In the genomic region with DNA sequence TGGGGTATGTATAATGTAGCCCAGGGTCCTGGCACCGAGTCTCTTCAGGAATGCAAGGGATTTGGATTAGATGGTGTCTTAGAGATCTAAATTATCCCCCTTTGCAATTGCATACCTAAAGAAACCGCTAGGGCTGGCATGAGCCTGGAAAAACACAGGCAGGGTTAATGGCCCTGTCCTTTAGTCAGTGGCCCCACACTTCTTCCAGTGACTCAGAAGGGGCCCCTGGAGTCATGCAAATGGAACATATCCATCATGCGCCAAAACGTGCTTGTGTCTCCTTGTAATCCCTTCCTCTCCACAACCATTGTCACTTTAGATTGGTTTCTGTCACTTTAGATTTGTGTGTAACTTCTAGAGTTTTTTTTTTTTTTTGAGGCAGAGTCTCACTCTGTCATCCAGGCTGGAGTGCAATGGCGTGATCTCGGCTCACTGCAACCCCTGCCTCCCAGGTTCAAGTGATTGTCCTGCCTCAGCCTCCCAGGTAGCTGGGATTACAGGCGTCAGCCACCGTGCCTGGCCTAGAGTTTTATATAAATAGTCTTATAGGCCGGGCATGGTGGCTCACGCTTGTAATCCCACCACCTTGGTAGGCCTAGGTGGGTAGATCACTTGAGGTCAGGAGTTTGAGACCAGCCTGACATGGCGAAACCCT, we compare ENCODE assay signal across 8 cellular contexts. TPM values are rescaled to one million over a fixed set of nuclear protein-coding genes. Genes with fewer than 3 reads are reported as not detected.
DNase-seq lines count a peak whose midpoint lies in the region; ATAC-seq and TF ChIP-seq lines count a peak whose summit lies in the region.

No MANE protein-coding gene starts in this region.

- H3K27ac ChIP-seq in ACC112 (ENCODE audit: low read depth, low read length): peak overlapping the region; percentile 59; the same call in 1 of the 2 replicates
- H3K27ac ChIP-seq in body of pancreas: peak overlapping the region; percentile 84 to 92 (median 84)
- peak overlapping the region; percentile 73 for H3K27ac ChIP-seq in mesodermal cell (ENCODE audit: low read depth, low read length, severe bottlenecking)
- peak overlapping the region; percentile 61 for H3K27ac ChIP-seq in suprapubic skin

- H3K9me3 ChIP-seq in body of pancreas (no peaks in the 10 kb centered on the region), mesodermal cell (ENCODE audit: control insufficient read depth, low read length) (no peaks in the 10 kb centered on the region), suprapubic skin (no peaks in the 10 kb centered on the region)

- peak; percentile 34 for DNase-seq in NCI-H2227 (lab: John Stamatoyannopoulos, UW; ENCODE audit: unreplicated experiment)
- no peak for DNase-seq in body of pancreas
- peak in 1 of 2 donors; percentile 63 for DNase-seq in suprapubic skin (ENCODE audit: low spot score in 2 of 2)
- no peak for DNase-seq in DMS153 (lab: John Stamatoyannopoulos, UW)
- no peak for DNase-seq in CD1c-positive myeloid dendritic cell (ENCODE audit: extremely low spot score)

- H2AFZ ChIP-seq in ACC112 (ENCODE audit: low read length, unreplicated experiment): peak overlapping the region; percentile 85

- no peaks in the 10 kb centered on the region for H3K79me2 ChIP-seq in ACC112 (ENCODE audit: control insufficient read depth, insufficient read depth, low read length, unreplicated experiment)

- ATAC-seq in GM19452 (IDR thresholded peaks at IDR 0.05; ENCODE audit: unreplicated experiment) (peak; percentile 7), body of pancreas (no peak)

- H3K4me1 ChIP-seq in ACC112 (ENCODE audit: control insufficient read depth, insufficient read depth, low read length, unreplicated experiment) (peaks cover 5% of the 10 kb centered on the region), body of pancreas (peaks cover 20% of the 10 kb centered on the region), mesodermal cell (ENCODE audit: control insufficient read depth, insufficient read depth, low read length, poor library complexity, severe bottlenecking) (peaks cover 5% of the 10 kb centered on the region), suprapubic skin (peaks cover 16% of the 10 kb centered on the region)

- H3K36me3 ChIP-seq in ACC112 (ENCODE audit: insufficient read depth, low read length) (no peaks in the 10 kb centered on the region), body of pancreas (replicated peaks in 1 of 2; ENCODE audit: insufficient read depth in 1 of 2, low read depth in 2 of 2) (no peaks in the 10 kb centered on the region), mesodermal cell (ENCODE audit: control insufficient read depth, insufficient read depth, low read length) (no peaks in the 10 kb centered on the region), suprapubic skin (no peaks in the 10 kb centered on the region)

- H3K4me3 ChIP-seq in ACC112 (ENCODE audit: low read depth, low read length) (peak overlapping the region; percentile 85), body of pancreas (peak overlapping the region in 1 of 2 donors; percentile 38), mesodermal cell (ENCODE audit: extremely low read depth, insufficient read depth, low read length, poor library complexity, severe bottlenecking) (peak overlapping the region; percentile 68), suprapubic skin (peak overlapping the region; percentile 70)

- no peak for TF ChIP-seq EP300 in suprapubic skin (IDR thresholded peaks at IDR 0.05)

- intact Hi-C loops in body of pancreas (cut with DNase I): no loop called here

- TF ChIP-seq CTCF in body of pancreas (IDR thresholded peaks at IDR 0.05) (no peak), suprapubic skin (IDR thresholded peaks at IDR 0.05) (no peak)

- WGBS in body of pancreas, 2 donors: 47 to 69% methylated on average over 6 to 11 of the region's 11 CpGs
- WGBS in mesodermal cell (ENCODE audit: insufficient coverage in 2 of 2), 2 experiments: 61 to 94% methylated on average over 2 to 3 of the region's 11 CpGs
- WGBS in suprapubic skin: 71% methylated on average over 11 of the region's 11 CpGs

- H3K27me3 ChIP-seq in ACC112 (ENCODE audit: insufficient read depth, low read length) (no peaks in the 10 kb centered on the region), body of pancreas (no peaks in the 10 kb centered on the region), suprapubic skin (no peaks in the 10 kb centered on the region)

- TF ChIP-seq POLR2A in body of pancreas (IDR thresholded peaks at IDR 0.05) (no peak), suprapubic skin (IDR thresholded peaks at IDR 0.05) (no peak)

RNA-seq across cellular contexts. Expression of a gene that starts 8.7 kb away (rescaled TPM):
- total RNA-seq in body of pancreas (1 to 10 TPM; 3.0 to 3.6 TPM), suprapubic skin (1 to 10 TPM in 3 of 4 donors, under 1 TPM in 1; 0.97 to 1.7 (median 1.2) TPM)
- 87.4 TPM for polyA plus RNA-seq in mesodermal cell (2013, experiment 1 of 2)
- polyA plus RNA-seq in mesodermal cell (2013, experiment 2 of 2): 75.3 TPM
